Comparison of ENCODE assay signal across 1 cellular context in genomic region chr15:78771436-78772000, GRCh38. TPM values are rescaled to one million over a fixed set of nuclear protein-coding genes. Genes with fewer than 3 reads are reported as not detected.
"Had no signal": no experiment of that assay in that cellular context is flagged by ENCODE, and none has a peak within 500 bp of the region (broad histone marks: within the 10 kb centered on the region; RNA-seq: fewer than 3 reads in every experiment).

No MANE protein-coding gene starts in this region.

RNA-seq across cellular contexts. Expression of gene ADAMTS7, which starts 39.7 kb away (rescaled TPM):
- polyA plus RNA-seq: naive thymus-derived CD8-positive, alpha-beta T cell had no signal
